In genomic region chr14:91127411-91127810, GRCh38 we compare ENCODE assay signal across 11 cellular contexts. TPM values are rescaled to one million over a fixed set of nuclear protein-coding genes. Genes with fewer than 3 reads are reported as not detected.
A peak's percentile ranks its signal among the peaks of the same experiment; 100 is the strongest.
DNase-seq lines count a peak whose midpoint lies in the region; ATAC-seq and TF ChIP-seq lines count a peak whose summit lies in the region.
"Had no signal": no experiment of that assay in that cellular context is flagged by ENCODE, and none has a peak within 500 bp of the region (broad histone marks: within the 10 kb centered on the region; RNA-seq: fewer than 3 reads in every experiment).

No MANE protein-coding gene starts in this region.

- WGBS in heart right ventricle, 2 donors: 37 to 51% methylated on average over 8 of the region's 8 CpGs

- H3K4me1 Mint-ChIP-seq in activated CD4-positive, alpha-beta memory T cell treated with anti-CD3 and anti-CD28 coated beads, Interleukin-2, amount 10 ng/mL, durations not matched to agents 7 days and 5 days: peaks cover 37% of the 10 kb centered on the region

- peak; percentile 48 to 74 (median 64) for ATAC-seq in heart right ventricle
- ATAC-seq in gastrocnemius medialis: peak; percentile 80 to 85

- in situ Hi-C loops in gastrocnemius medialis (cut with MboI; ENCODE audit: low sequenced_read_pairs in 4 of 4): no loop called here

- H3K4me3 ChIP-seq in heart right ventricle (no peak overlapping the region), gastrocnemius medialis (peak overlapping the region in 1 of 4 donors; percentile 2)
- H3K4me3 ChIP-seq: coronary artery had no signal

- peak overlapping the region; percentile 18 to 79 (median 56) for H3K27ac ChIP-seq in heart right ventricle
- peak overlapping the region; percentile 97 to 100 (median 100) for H3K27ac ChIP-seq in gastrocnemius medialis
- H3K27ac ChIP-seq: coronary artery had no signal

- H3K36me3 ChIP-seq in heart right ventricle (peaks cover 0 to 78% (median 12%) of the 10 kb centered on the region in 9 donors), gastrocnemius medialis (peaks cover 0 to 6% of the 10 kb centered on the region in 2 donors)

- CTCF ChIA-PET in activated CD4-positive, alpha-beta memory T cell treated with anti-CD3 and anti-CD28 coated beads, Interleukin-2, amount 10 ng/mL, durations not matched to agents 7 days and 5 days (lab: Charles Lee): interaction anchor here (0.6 to 0.8 kb wide), 3 partner anchors 14 to 311 kb away, joined by 3 to 5 read pairs (median 3); partner anchors contain the start of gene DGLUCY

- H3K9me3 ChIP-seq in heart right ventricle: no peaks in the 10 kb centered on the region
- no peaks in the 10 kb centered on the region for H3K9me3 ChIP-seq in gastrocnemius medialis

- H3K4me3 Mint-ChIP-seq in activated CD4-positive, alpha-beta memory T cell treated with anti-CD3 and anti-CD28 coated beads, Interleukin-2, amount 10 ng/mL, durations not matched to agents 7 days and 5 days: no peak overlapping the region

- POLR2A ChIA-PET in activated CD4-positive, alpha-beta memory T cell treated with anti-CD3 and anti-CD28 coated beads, Interleukin-2, amount 10 ng/mL, durations not matched to agents 7 days and 5 days (lab: Charles Lee): interaction anchor here (1.5 to 9.5 kb wide), 3 partner anchors 9 to 67 kb away, joined by 3 to 43 read pairs (median 6); partner anchors contain the start of gene DGLUCY

- H3K27me3 ChIP-seq in heart right ventricle: no peaks in the 10 kb centered on the region
- H3K27me3 ChIP-seq in gastrocnemius medialis: no peaks in the 10 kb centered on the region

- peaks cover 0 to 57% (median 44%) of the 10 kb centered on the region in 9 donors for H3K4me1 ChIP-seq in heart right ventricle
- peaks cover 38% of the 10 kb centered on the region in 2 donors for H3K4me1 ChIP-seq in gastrocnemius medialis

- DNase-seq in ELF-1 (ENCODE audit: low read depth, low spot score) (peak; percentile 86), RPMI8226 (peak; percentile 78), heart right ventricle (peak; percentile 49 to 68), gastrocnemius medialis (peak; percentile 85 to 96), iPS-NIHi7 (ENCODE audit: extremely low spot score) (no peak), NOMO-1 treated with DMSO at 0.1 percent for 48 hours (lab: John Stamatoyannopoulos, UW; ENCODE audit: unreplicated experiment) (no peak)
- DNase-seq in activated CD4-positive, alpha-beta memory T cell treated with anti-CD3 and anti-CD28 coated beads, Interleukin-2, amount 10 ng/mL, durations not matched to agents 7 days and 5 days: no peak
- DNase-seq in activated CD4-positive, alpha-beta T cell treated with anti-CD3 and anti-CD28 coated beads, Interleukin-2, amount 50 U/mL, for 4 hours: no peak
- DNase-seq: DMS153, NCI-H446 had no signal

- intact Hi-C loops in heart right ventricle (cut with DNase I) (loop anchor here in 1 of 10 donors (10.0 kb wide), 1 partner anchor 63 kb away; the partner anchor contains the start of gene RPS6KA5), gastrocnemius medialis (cut with DNase I; ENCODE audit: low total_unique reads) (loop anchor here (5.0 kb wide), 1 partner anchor 65 kb away; the partner anchor contains the start of gene RPS6KA5)

- no peak overlapping the region for H3K27ac Mint-ChIP-seq in activated CD4-positive, alpha-beta memory T cell treated with anti-CD3 and anti-CD28 coated beads, Interleukin-2, amount 10 ng/mL, durations not matched to agents 7 days and 5 days

- H3K36me3 Mint-ChIP-seq in activated CD4-positive, alpha-beta memory T cell treated with anti-CD3 and anti-CD28 coated beads, Interleukin-2, amount 10 ng/mL, durations not matched to agents 7 days and 5 days (ENCODE audit: low read depth): peaks cover 85% of the 10 kb centered on the region

- H3K27me3 Mint-ChIP-seq in activated CD4-positive, alpha-beta memory T cell treated with anti-CD3 and anti-CD28 coated beads, Interleukin-2, amount 10 ng/mL, durations not matched to agents 7 days and 5 days: no peaks in the 10 kb centered on the region

- peaks cover 4% of the 10 kb centered on the region for H3K9me3 Mint-ChIP-seq in activated CD4-positive, alpha-beta memory T cell treated with anti-CD3 and anti-CD28 coated beads, Interleukin-2, amount 10 ng/mL, durations not matched to agents 7 days and 5 days

- no peak for TF ChIP-seq CTCF in heart right ventricle (IDR thresholded peaks at IDR 0.05)
- TF ChIP-seq CTCF in gastrocnemius medialis (IDR thresholded peaks at IDR 0.05 in 4 of 5, conservative IDR thresholded peaks at IDR 0.05 in 1 of 5): no peak

- TF ChIP-seq POLR2A in gastrocnemius medialis (IDR thresholded peaks at IDR 0.05): no peak

RNA-seq across cellular contexts. Expression of gene DGLUCY, which starts 13.5 kb away (rescaled TPM):
- total RNA-seq in heart right ventricle (100 to 1,000 TPM; 124 to 270 (median 208) TPM), gastrocnemius medialis (10 to 100 TPM; 29.3 to 93.7 (median 67.8) TPM)
- polyA plus RNA-seq in heart right ventricle: 100 to 1,000 TPM in 1 of 2 donors, 10 to 100 TPM in 1; 43.5 to 184 TPM
- 100 to 1,000 TPM; 112 to 115 TPM for total RNA-seq in activated CD4-positive, alpha-beta memory T cell treated with anti-CD3 and anti-CD28 coated beads, Interleukin-2, amount 10 ng/mL, durations not matched to agents 7 days and 5 days

Comparison
In these comparisons a context has a peak if more than half of its experiments do, and no peak if none do; other contexts are left out.
1. DNase-seq: peak in ELF-1 (single experiment), RPMI8226 (single experiment), heart right ventricle (2 of 2) and gastrocnemius medialis (2 of 2); none in iPS-NIHi7 (single experiment), activated CD4-positive, alpha-beta memory T cell treated with anti-CD3 and anti-CD28 coated beads, Interleukin-2, amount 10 ng/mL, durations not matched to agents 7 days and 5 days (single experiment), NOMO-1 treated with DMSO at 0.1 percent for 48 hours (single experiment) and activated CD4-positive, alpha-beta T cell treated with anti-CD3 and anti-CD28 coated beads, Interleukin-2, amount 50 U/mL, for 4 hours (0 of 2).